21 cellular contexts compared by ENCODE assay signal in the genomic region with DNA sequence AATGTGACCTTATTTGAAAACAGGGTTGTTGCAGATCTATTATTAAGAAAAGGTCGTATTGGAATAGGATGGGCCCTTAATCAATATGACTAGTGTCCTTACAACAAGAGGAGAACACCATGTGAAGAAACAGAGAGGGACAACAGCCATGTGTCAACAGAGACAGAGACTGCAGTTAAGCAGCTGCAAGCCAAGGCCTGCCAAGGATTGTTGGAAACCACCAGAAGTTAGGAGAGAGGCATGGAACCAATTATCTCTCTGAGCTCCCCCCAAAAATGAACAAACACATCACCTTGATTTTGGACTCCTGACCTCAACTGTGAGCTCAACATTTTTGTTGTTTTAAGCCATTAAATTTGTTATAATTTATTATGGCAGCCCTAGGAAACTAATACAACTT.
"Had no signal": no experiment of that assay in that cellular context is flagged by ENCODE, and none has a peak within 500 bp of the region (broad histone marks: within the 10 kb centered on the region; RNA-seq: fewer than 3 reads in every experiment).

No MANE protein-coding gene starts in this region.

- H3K27me3 ChIP-seq: esophagus muscularis mucosa, pancreas had no signal

- H3K4me1 Mint-ChIP-seq: naive B cell, nephron had no signal

- H3K27ac ChIP-seq: epithelial cell of prostate, esophagus muscularis mucosa, heart left ventricle, pancreas had no signal

- H3K4me3 ChIP-seq: esophagus muscularis mucosa, heart left ventricle, lung, pancreas, smooth muscle cell had no signal

- ATAC-seq: effector memory CD8-positive, alpha-beta T cell; heart left ventricle; left colon; left ventricle myocardium superior; pancreas; right cardiac atrium had no signal

- H3K27me3 Mint-ChIP-seq: dendritic cell treated with granulocyte-macrophage colony-stimulating factor and Interleukin-4, amounts not matched to agents 40 ng/mL and 50 ng/mL, for 4 days; effector memory CD8-positive, alpha-beta T cell; naive B cell; progenitor cell of endocrine pancreas had no signal

- H3K27ac Mint-ChIP-seq: dendritic cell treated with granulocyte-macrophage colony-stimulating factor and Interleukin-4, amounts not matched to agents 40 ng/mL and 50 ng/mL, for 4 days; effector memory CD8-positive, alpha-beta T cell; naive B cell; nephron; progenitor cell of endocrine pancreas had no signal

- H3K4me1 ChIP-seq: heart left ventricle, pancreas had no signal

- H3K4me3 Mint-ChIP-seq: dendritic cell treated with granulocyte-macrophage colony-stimulating factor and Interleukin-4, amounts not matched to agents 40 ng/mL and 50 ng/mL, for 4 days; effector memory CD8-positive, alpha-beta T cell; naive B cell; nephron had no signal

- H3K36me3 ChIP-seq: esophagus muscularis mucosa, heart left ventricle, pancreas had no signal

- DNase-seq: effector memory CD8-positive, alpha-beta T cell; heart left ventricle; hippocampal formation; left colon; left ventricle myocardium superior; mesenchymal stem cell; midbrain; naive B cell; occipital lobe; pancreas; right cardiac atrium; stimulated activated CD4-positive, alpha-beta T cell treated with anti-CD3 and anti-CD28 coated beads, Interleukin-2, amount 100 ng/mL, for 48 hours; stimulated activated naive CD4-positive, alpha-beta T cell treated with Interleukin-2 at 50 U/mL for 16 hours; trophoblast cell had no signal
